In the genomic region with DNA sequence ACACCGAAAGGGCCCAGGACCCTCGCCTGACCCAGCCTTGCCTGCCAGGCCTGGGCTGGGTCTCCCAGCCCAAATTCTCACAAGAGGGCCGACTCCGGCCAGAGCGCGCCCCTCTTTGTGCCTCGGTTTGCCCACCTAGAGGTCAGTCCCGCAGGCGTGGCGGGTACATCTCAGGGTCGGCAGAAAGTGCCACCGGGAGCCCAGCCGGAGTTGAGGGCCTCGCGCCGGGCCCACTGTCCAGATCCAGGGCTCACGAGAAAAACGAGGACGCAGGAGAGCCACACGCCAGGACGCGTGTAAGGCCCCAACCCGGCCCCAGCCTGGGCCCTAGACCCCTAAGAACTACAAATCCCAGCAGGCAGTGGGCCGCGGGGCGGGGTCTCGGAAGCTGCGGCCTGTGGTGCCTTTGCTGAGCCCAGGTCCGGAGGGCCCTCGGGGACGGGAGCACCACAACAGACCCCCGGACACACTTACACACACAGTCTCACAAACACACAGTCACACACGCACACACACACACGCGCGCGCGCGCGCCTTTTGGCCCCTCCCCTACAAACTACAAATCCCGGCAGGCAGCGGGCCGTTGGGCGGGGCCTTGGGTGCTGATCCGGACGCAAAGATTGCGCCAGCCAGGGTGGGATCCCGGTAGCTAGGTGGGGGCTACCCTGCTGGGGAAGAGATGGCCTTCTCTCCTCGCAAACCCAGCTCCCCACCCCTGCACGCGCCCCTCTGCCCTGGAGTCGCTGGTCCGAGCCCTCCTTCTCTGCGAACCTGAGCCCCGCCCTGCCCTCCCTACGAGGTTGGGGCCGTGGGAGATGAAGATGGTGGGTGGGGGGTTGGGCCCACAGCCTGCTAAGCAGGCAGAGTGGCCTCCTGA, we compare ENCODE assay signal across 9 cellular contexts. TPM values are rescaled to one million over a fixed set of nuclear protein-coding genes. Genes with fewer than 3 reads are reported as not detected.
A peak's percentile ranks its signal among the peaks of the same experiment; 100 is the strongest.
DNase-seq lines count a peak whose midpoint lies in the region; ATAC-seq, FAIRE-seq and TF ChIP-seq lines count a peak whose summit lies in the region.
"Had no signal": no experiment of that assay in that cellular context is flagged by ENCODE, and none has a peak within 500 bp of the region (broad histone marks: within the 10 kb centered on the region; RNA-seq: fewer than 3 reads in every experiment).

A gene (plus strand): TSS at position 583 of the 877 bp plus-strand sequence. CDS start 10,752 bp downstream, outside the sequence.

- 17 to 19% methylated on average over 46 to 57 of the region's 57 CpGs for WGBS in lung, 2 donors

- FAIRE-seq in GM19239 (lab: Jason Lieb, UNC), result no peak

- peaks cover 0 to 9% of the 10 kb centered on the region in 2 donors for H3K4me1 ChIP-seq in lung (ENCODE audit: control insufficient read depth in 2 of 2, insufficient read depth in 2 of 2, low read length in 2 of 2)

- no peak for TF ChIP-seq CTCF in C4-2B (conservative IDR thresholded peaks at IDR 0.05)
- TF ChIP-seq CTCF in lung (IDR thresholded peaks at IDR 0.05; ENCODE audit: control extremely low read depth, extremely low read depth), result no peak

- peak; percentile 87 for DNase-seq in GM19239 (ENCODE audit: insufficient read length, low spot score)
- peak; percentile 86 for DNase-seq in NCI-H748 (lab: John Stamatoyannopoulos, UW; ENCODE audit: unreplicated experiment)
- peak; percentile 87 for DNase-seq in activated CD4-positive, alpha-beta memory T cell treated with anti-CD3 and anti-CD28 coated beads, Interleukin-2, amount 10 ng/mL, durations not matched to agents 7 days and 5 days
- DNase-seq in ecto neural progenitor cell (ENCODE audit: low spot score), result peak; percentile 89
- DNase-seq in lung (ENCODE audit: low spot score), result peak; percentile 83
- DNase-seq in stimulated activated CD4-positive, alpha-beta T cell treated with anti-CD3 and anti-CD28 coated beads, TNF-alpha, amount 100 ng/mL, for 24 hours (ENCODE audit: low read depth in 3 of 3), result peak; percentile 64 to 85 (median 72)

- peaks cover 48% of the 10 kb centered on the region for H3K4me1 Mint-ChIP-seq in activated CD4-positive, alpha-beta memory T cell treated with anti-CD3 and anti-CD28 coated beads, Interleukin-2, amount 10 ng/mL, durations not matched to agents 7 days and 5 days

- H3K9me3 Mint-ChIP-seq in activated CD4-positive, alpha-beta memory T cell treated with anti-CD3 and anti-CD28 coated beads, Interleukin-2, amount 10 ng/mL, durations not matched to agents 7 days and 5 days, result no peaks in the 10 kb centered on the region

- CTCF ChIA-PET in activated CD4-positive, alpha-beta memory T cell treated with anti-CD3 and anti-CD28 coated beads, Interleukin-2, amount 10 ng/mL, durations not matched to agents 7 days and 5 days (lab: Charles Lee), result interaction anchor here (0.6 to 8.8 kb wide), 9 partner anchors 11 to 219 kb away, joined by 3 to 182 read pairs (median 10); a partner anchor contains a TSS

- peak; percentile 88 for ATAC-seq in HG03432 (IDR thresholded peaks at IDR 0.05; ENCODE audit: unreplicated experiment)
- peak; percentile 68 for ATAC-seq in lung (ENCODE audit: insufficient read depth, low FRiP score)

- peak within 1 kb of the TSS; percentile 96 for H3K4me3 Mint-ChIP-seq in activated CD4-positive, alpha-beta memory T cell treated with anti-CD3 and anti-CD28 coated beads, Interleukin-2, amount 10 ng/mL, durations not matched to agents 7 days and 5 days

- peak within 1 kb of the TSS; percentile 97 for H3K27ac Mint-ChIP-seq in activated CD4-positive, alpha-beta memory T cell treated with anti-CD3 and anti-CD28 coated beads, Interleukin-2, amount 10 ng/mL, durations not matched to agents 7 days and 5 days

- H3K27me3 ChIP-seq in lung (ENCODE audit: control insufficient read depth, insufficient read depth), result no peaks in the 10 kb centered on the region

- H3K4me3 ChIP-seq in lung, result peak within 1 kb of the TSS; percentile 72

- H3K27me3 Mint-ChIP-seq in activated CD4-positive, alpha-beta memory T cell treated with anti-CD3 and anti-CD28 coated beads, Interleukin-2, amount 10 ng/mL, durations not matched to agents 7 days and 5 days, result peaks cover 3% of the 10 kb centered on the region

- no peaks in the 10 kb centered on the region for H3K36me3 ChIP-seq in lung (ENCODE audit: control insufficient read depth in 2 of 2, insufficient read depth in 2 of 2, low read length in 2 of 2)

- H3K27ac ChIP-seq in C4-2B (peak within 1 kb of the TSS; percentile 80), lung (ENCODE audit: low read depth in 1 of 2, low read length in 1 of 2) (peak within 1 kb of the TSS; percentile 63 to 97)

- POLR2A ChIA-PET in activated CD4-positive, alpha-beta memory T cell treated with anti-CD3 and anti-CD28 coated beads, Interleukin-2, amount 10 ng/mL, durations not matched to agents 7 days and 5 days (lab: Charles Lee), result interaction anchor here (0.6 to 6.3 kb wide), 22 partner anchors 9 to 297 kb away, joined by 3 to 126 read pairs (median 5); a partner anchor contains a TSS

- H3K36me3 Mint-ChIP-seq in activated CD4-positive, alpha-beta memory T cell treated with anti-CD3 and anti-CD28 coated beads, Interleukin-2, amount 10 ng/mL, durations not matched to agents 7 days and 5 days (ENCODE audit: low read depth), result no peaks in the 10 kb centered on the region

- H3K9me3 ChIP-seq in lung (ENCODE audit: control insufficient read depth in 2 of 2, insufficient read depth in 1 of 2, low read length in 1 of 2), result no peaks in the 10 kb centered on the region

RNA-seq across cellular contexts. Expression of the gene that starts here (rescaled TPM):
- 1 to 10 TPM in 1 of 2 experiments, under 1 TPM in 1; 0.43 to 1.5 TPM for total RNA-seq in activated CD4-positive, alpha-beta memory T cell treated with anti-CD3 and anti-CD28 coated beads, Interleukin-2, amount 10 ng/mL, durations not matched to agents 7 days and 5 days
- total RNA-seq in lung, result under 1 TPM; 0.37 to 0.74 TPM
- under 1 TPM; 0.14 to 0.69 TPM for polyA plus RNA-seq in lung
- total RNA-seq: glomerular endothelial cell had no signal

Comparison
In these comparisons a context has a peak if more than half of its experiments do, and no peak if none do; other contexts are left out.
1. Peak in every context shown above with its lines: DNase-seq, ATAC-seq, H3K4me3 ChIP-seq and H3K27ac ChIP-seq.
2. Peak in DNase-seq, ATAC-seq, H3K4me3 ChIP-seq and H3K27ac ChIP-seq in lung; RNA of the gene not detected or under 1 TPM.